Comparison of ENCODE assay signal across 1 cellular context in genomic region chr12:50097952-50098351, GRCh38.
TF ChIP-seq lines count a peak whose summit lies in the region.

No MANE protein-coding gene starts in this region.

TF ChIP-seq in H1, 55 proteins besides CTCF, POLR2A, EP300 and RAD21:
- TF ChIP-seq MAFK (IDR thresholded peaks at IDR 0.05; ENCODE audit: low read depth, low read length) (no peak), POLR2AphosphoS5 (IDR thresholded peaks at IDR 0.05; ENCODE audit: low read depth, low read length) (peak; percentile 29), RBBP5 (IDR thresholded peaks at IDR 0.05; ENCODE audit: borderline replicate concordance, low read depth, low read length) (no peak)
